Comparison of ENCODE assay signal across 8 cellular contexts in genomic region chr9:128881884-128882676, GRCh38. TPM values are rescaled to one million over a fixed set of nuclear protein-coding genes. Genes with fewer than 3 reads are reported as not detected.
DNase-seq lines count a peak whose midpoint lies in the region; ATAC-seq, FAIRE-seq and TF ChIP-seq lines count a peak whose summit lies in the region.

KYAT1 (minus strand) TSS chr9:128881950; CDS start chr9:128845405, 36,545 bp downstream.
LRRC8A (plus strand) TSS chr9:128882133; CDS start chr9:128907165, 25,032 bp downstream.

- peak within 1 kb of the TSS; percentile 87 for H3K27ac ChIP-seq in effector memory CD4-positive, alpha-beta T cell (ENCODE audit: insufficient read depth, low read length, poor library complexity, severe bottlenecking)

- peak; percentile 87 for ATAC-seq in GM21381 (IDR thresholded peaks at IDR 0.05; ENCODE audit: unreplicated experiment)

- H3K4me3 Mint-ChIP-seq in Caco-2 (ENCODE audit: unreplicated experiment), result peak within 1 kb of the TSS; percentile 97

- no TSS peak for BruUV-seq in Caco-2 (replicated peaks; lab: Mats Ljungman, UMichigan)

- peaks cover 28% of the 10 kb centered on the region for H3K36me3 Mint-ChIP-seq in Caco-2 (ENCODE audit: insufficient read depth, unreplicated experiment)

- no peaks in the 10 kb centered on the region for H3K9me3 Mint-ChIP-seq in Caco-2 (ENCODE audit: unreplicated experiment)

- peaks cover 6% of the 10 kb centered on the region for H3K4me1 Mint-ChIP-seq in Caco-2 (ENCODE audit: low read depth, unreplicated experiment)

- no peaks in the 10 kb centered on the region for H3K27me3 Mint-ChIP-seq in Caco-2 (ENCODE audit: insufficient read depth, unreplicated experiment)

- peaks cover 16% of the 10 kb centered on the region for H3K4me1 ChIP-seq in Caco-2
- H3K4me1 ChIP-seq in effector memory CD4-positive, alpha-beta T cell (ENCODE audit: control insufficient read depth, insufficient read depth, low read length, poor library complexity, severe bottlenecking), result peaks cover 12% of the 10 kb centered on the region

- H3K36me3 ChIP-seq in Caco-2 (ENCODE audit: control insufficient read depth, insufficient read depth, low read length), result peaks cover 2% of the 10 kb centered on the region; the same call in 1 of the 2 replicates
- H3K36me3 ChIP-seq in effector memory CD4-positive, alpha-beta T cell (ENCODE audit: control insufficient read depth, insufficient read depth, low read length), result peaks cover 23% of the 10 kb centered on the region

- peak within 1 kb of the TSS; percentile 96 for H3K27ac Mint-ChIP-seq in Caco-2 (ENCODE audit: unreplicated experiment)

- peak within 1 kb of the TSS; percentile 69 for H3K4me3 ChIP-seq in Caco-2 (ENCODE audit: low read depth, low read length)
- peak within 1 kb of the TSS; percentile 98 for H3K4me3 ChIP-seq in effector memory CD4-positive, alpha-beta T cell (ENCODE audit: insufficient read depth, low read depth, low read length, poor library complexity, severe bottlenecking)

- FAIRE-seq in HTR-8/SVneo (lab: Jason Lieb, UNC), result no peak

- CTCF ChIA-PET in Caco-2 (lab: Charles Lee), result interaction anchor here (1.0 to 1.7 kb wide), 2 partner anchors 48 to 64 kb away, joined by 3 to 6 read pairs (median 3); partner anchors contain the start of gene ENDOG

- TF ChIP-seq CTCF in Caco-2 (IDR thresholded peaks at IDR 0.05; ENCODE audit: insufficient read depth in 1 of 2, low read depth in 1 of 2, low read length in 1 of 2, severe bottlenecking in 1 of 2, unreplicated experiment in 1 of 2), result peak in 1 of 2 experiments; percentile 1

- intact Hi-C loops in Caco-2 (cut with micrococcal nuclease; ENCODE audit: unreplicated experiment), result loop anchor here (1.0 to 5.0 kb wide), 3 partner anchors 19 to 65 kb away; partner anchors contain the start of gene ENDOG

- no peaks in the 10 kb centered on the region for H3K27me3 ChIP-seq in Caco-2 (replicated peaks; ENCODE audit: control insufficient read depth, insufficient read depth, low read length)
- no peaks in the 10 kb centered on the region for H3K27me3 ChIP-seq in effector memory CD4-positive, alpha-beta T cell (replicated peaks; ENCODE audit: control insufficient read depth, insufficient read depth, low read length, poor library complexity, severe bottlenecking)

- DNase-seq in Caco-2 (peak; percentile 95 to 97), HTR-8/SVneo (ENCODE audit: insufficient read length, low spot score) (peak; percentile 90), NOMO-1 treated with DMSO at 0.1 percent for 48 hours (lab: John Stamatoyannopoulos, UW; ENCODE audit: unreplicated experiment) (peak; percentile 95), medulla oblongata (ENCODE audit: extremely low spot score) (peak; percentile 98)
- peak; percentile 96 to 98 for DNase-seq in activated CD8-positive, alpha-beta memory T cell treated with anti-CD3 and anti-CD28 coated beads for 4 hours (ENCODE audit: low read depth in 2 of 2)
- peak; percentile 95 to 97 (median 96) for DNase-seq in effector memory CD4-positive, alpha-beta T cell
- peak; percentile 97 for DNase-seq in stimulated activated CD4-positive, alpha-beta T cell treated with anti-CD3 and anti-CD28 coated beads, TNF-alpha, amount 100 ng/mL, for 48 hours (ENCODE audit: low read depth in 3 of 3)

- no peaks in the 10 kb centered on the region for H3K9me3 ChIP-seq in Caco-2
- H3K9me3 ChIP-seq in effector memory CD4-positive, alpha-beta T cell (ENCODE audit: control insufficient read depth, low read length), result no peaks in the 10 kb centered on the region

- POLR2A ChIA-PET in Caco-2 (lab: Charles Lee), result no interaction called here

RNA-seq across cellular contexts. Expression of gene KYAT1, which starts in this region (rescaled TPM):
- 6.9 and 7.8 TPM in 2 replicates for total RNA-seq in Caco-2 (2022)

RNA-seq across cellular contexts. Expression of gene LRRC8A, which starts in this region (rescaled TPM):
- 21.9 and 22.4 TPM in 2 replicates for total RNA-seq in Caco-2 (2022)

Comparison
In these comparisons a context has a peak if more than half of its experiments do, and no peak if none do; other contexts are left out.
1. Peak in every context shown above with its lines: DNase-seq, ATAC-seq, H3K4me3 ChIP-seq and H3K27ac ChIP-seq.